In the genomic region with DNA sequence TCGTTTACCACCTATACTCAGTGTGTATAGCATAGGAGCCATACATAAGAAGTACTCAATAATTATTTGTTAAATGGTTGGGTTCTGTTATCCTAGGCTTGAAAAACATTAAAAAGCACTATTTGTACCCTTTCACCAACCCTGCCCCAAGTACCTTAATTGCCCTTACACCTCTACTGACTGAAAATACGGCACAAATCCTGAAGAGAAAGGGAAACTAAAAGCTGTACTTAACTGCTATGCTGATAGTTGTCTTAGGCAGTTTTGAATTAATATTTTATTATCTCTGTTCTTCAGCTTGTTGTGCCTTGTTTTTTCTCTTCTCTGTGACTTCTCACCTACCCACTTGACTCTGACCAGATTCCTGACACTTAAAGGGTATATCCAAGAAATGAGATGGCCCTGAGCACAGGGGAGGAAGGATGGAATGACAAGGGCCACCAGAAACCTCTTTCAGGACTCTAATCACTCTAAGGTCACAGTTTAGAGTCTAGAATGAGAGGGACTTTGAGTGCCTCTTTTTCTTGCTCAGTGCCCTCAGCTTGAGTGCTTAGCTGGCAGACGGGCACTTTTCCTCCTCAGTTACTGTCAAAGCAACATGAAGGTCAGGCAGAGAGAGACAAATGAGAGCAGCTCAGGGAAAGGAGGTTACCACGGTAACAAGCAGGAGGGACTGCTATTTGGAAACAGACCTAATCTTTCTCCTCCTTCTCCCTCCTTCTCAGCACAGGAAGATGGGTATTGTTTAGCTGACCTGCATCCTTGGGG, we compare ENCODE assay signal across 8 cellular contexts.
DNase-seq lines count a peak whose midpoint lies in the region; ATAC-seq and TF ChIP-seq lines count a peak whose summit lies in the region.

No MANE protein-coding gene starts in this region.

- H3K9ac ChIP-seq in mucosa of stomach (ENCODE audit: low read length): peak overlapping the region; percentile 19

- peaks cover 23% of the 10 kb centered on the region for H3K4me1 ChIP-seq in mucosa of stomach (ENCODE audit: control insufficient read depth, insufficient read depth, low read length)

- H3K9me3 ChIP-seq in mucosa of stomach (ENCODE audit: control insufficient read depth, low read length): no peaks in the 10 kb centered on the region

- no peaks in the 10 kb centered on the region for H3K27me3 ChIP-seq in mucosa of stomach (ENCODE audit: control insufficient read depth, insufficient read depth, low read length)

- in situ Hi-C loops in GM13976 (cut with MboI; ENCODE audit: low sequenced_read_pairs, unreplicated experiment): no loop called here

- no peak for TF ChIP-seq CTCF in GM13976 (IDR thresholded peaks at IDR 0.05; ENCODE audit: borderline replicate concordance, control extremely low read depth, extremely low read depth, insufficient read depth, missing control alignments)

- H3K4me3 ChIP-seq in Jurkat, Clone E6-1 (ENCODE audit: low read length): no peak overlapping the region
- H3K4me3 ChIP-seq in mucosa of stomach (ENCODE audit: low read length): no peak overlapping the region

- no peak for DNase-seq in activated CD4-positive, CD25-positive, alpha-beta regulatory T cell treated with anti-CD3 and anti-CD28 coated beads, Interleukin-2, amount 50 U/mL, for 72 hours
- DNase-seq in Jurkat, Clone E6-1 (ENCODE audit: low read depth, low spot score): peak; percentile 72
- DNase-seq in RPMI8226: peak; percentile 80
- DNase-seq in ecto neural progenitor cell (ENCODE audit: low spot score): peak; percentile 62
- no peak for DNase-seq in GM13976 (ENCODE audit: low spot score)

- peak; percentile 53 to 67 for ATAC-seq in activated CD4-positive, CD25-positive, alpha-beta regulatory T cell treated with anti-CD3 and anti-CD28 coated beads, Interleukin-2, amount 50 U/mL, for 24 hours
- ATAC-seq in GM18873 (IDR thresholded peaks at IDR 0.05; ENCODE audit: low FRiP score, unreplicated experiment): no peak

- no peaks in the 10 kb centered on the region for H3K36me3 ChIP-seq in mucosa of stomach (ENCODE audit: control insufficient read depth, insufficient read depth, low read length)

Comparison
In these comparisons a context has a peak if more than half of its experiments do, and no peak if none do; other contexts are left out.
1. DNase-seq: peak in Jurkat, Clone E6-1 (single experiment), RPMI8226 (single experiment) and ecto neural progenitor cell (single experiment); none in activated CD4-positive, CD25-positive, alpha-beta regulatory T cell treated with anti-CD3 and anti-CD28 coated beads, Interleukin-2, amount 50 U/mL, for 72 hours (single experiment) and GM13976 (single experiment).